ENCODE assay signal across 2 cellular contexts in genomic region chr15:64095431-64095794, GRCh38.
TF ChIP-seq lines count a peak whose summit lies in the region.

No MANE protein-coding gene starts in this region.

TF ChIP-seq in SK-N-SH, 30 proteins besides CTCF, POLR2A, EP300 and RAD21 (continued from another document):
- TF ChIP-seq REST (IDR thresholded peaks at IDR 0.05; ENCODE audit: low read depth, low read length), result no peak
- TF ChIP-seq RFX5 (IDR thresholded peaks at IDR 0.05; ENCODE audit: low read length), result no peak
- no peak for TF ChIP-seq GABPA (IDR thresholded peaks at IDR 0.05; ENCODE audit: low read depth)
- no peak for TF ChIP-seq NFIC (IDR thresholded peaks at IDR 0.05; ENCODE audit: borderline replicate concordance)
- no peak for TF ChIP-seq ZBTB33 (IDR thresholded peaks at IDR 0.05; ENCODE audit: borderline replicate concordance, low read depth)
- no peak for TF ChIP-seq NRF1 (IDR thresholded peaks at IDR 0.05; ENCODE audit: low read depth, low read length)
- no peak for TF ChIP-seq FOXM1 (IDR thresholded peaks at IDR 0.05; ENCODE audit: low read depth)
- no peak for TF ChIP-seq RCOR1 (IDR thresholded peaks at IDR 0.05; ENCODE audit: low read length)
- no peak for TF ChIP-seq FOXJ3 (CRISPR knock-in tag; IDR thresholded peaks at IDR 0.05)
- TF ChIP-seq USF2 (IDR thresholded peaks at IDR 0.05; ENCODE audit: borderline replicate concordance, low read depth, low read length), result no peak
- TF ChIP-seq, protein P1, sequence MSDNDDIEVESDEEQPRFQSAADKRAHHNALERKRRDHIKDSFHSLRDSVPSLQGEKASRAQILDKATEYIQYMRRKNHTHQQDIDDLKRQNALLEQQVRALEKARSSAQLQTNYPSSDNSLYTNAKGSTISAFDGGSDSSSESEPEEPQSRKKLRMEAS (IDR thresholded peaks at IDR 0.05; ENCODE audit: low read depth), result no peak
- no peak for TF ChIP-seq SIN3A (IDR thresholded peaks at IDR 0.05; ENCODE audit: borderline replicate concordance, low read depth, low read length)
- no peak for TF ChIP-seq MXI1 (IDR thresholded peaks at IDR 0.05; ENCODE audit: low read depth, low read length)
- no peak for TF ChIP-seq SMC3 (IDR thresholded peaks at IDR 0.05; ENCODE audit: low read depth, low read length)

TF ChIP-seq in SK-N-SH treated with all-trans-retinoic acid at 6 μM for 48 hours, 23 proteins besides CTCF, POLR2A, EP300 and RAD21 (continued from another document):
- TF ChIP-seq, protein P2, sequence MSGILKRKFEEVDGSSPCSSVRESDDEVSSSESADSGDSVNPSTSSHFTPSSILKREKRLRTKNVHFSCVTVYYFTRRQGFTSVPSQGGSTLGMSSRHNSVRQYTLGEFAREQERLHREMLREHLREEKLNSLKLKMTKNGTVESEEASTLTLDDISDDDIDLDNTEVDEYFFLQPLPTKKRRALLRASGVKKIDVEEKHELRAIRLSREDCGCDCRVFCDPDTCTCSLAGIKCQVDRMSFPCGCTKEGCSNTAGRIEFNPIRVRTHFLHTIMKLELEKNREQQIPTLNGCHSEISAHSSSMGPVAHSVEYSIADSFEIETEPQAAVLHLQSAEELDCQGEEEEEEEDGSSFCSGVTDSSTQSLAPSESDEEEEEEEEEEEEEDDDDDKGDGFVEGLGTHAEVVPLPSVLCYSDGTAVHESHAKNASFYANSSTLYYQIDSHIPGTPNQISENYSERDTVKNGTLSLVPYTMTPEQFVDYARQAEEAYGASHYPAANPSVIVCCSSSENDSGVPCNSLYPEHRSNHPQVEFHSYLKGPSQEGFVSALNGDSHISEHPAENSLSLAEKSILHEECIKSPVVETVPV (CRISPR knock-in tag; IDR thresholded peaks at IDR 0.05), result no peak
- TF ChIP-seq RARB (CRISPR knock-in tag; IDR thresholded peaks at IDR 0.05) (no peak), PPARA (CRISPR knock-in tag; IDR thresholded peaks at IDR 0.05; ENCODE audit: borderline replicate concordance) (no peak), ESRRG (CRISPR knock-in tag; IDR thresholded peaks at IDR 0.05) (no peak), ZC3H10 (CRISPR knock-in tag; IDR thresholded peaks at IDR 0.05) (no peak), ZFP30 (CRISPR knock-in tag; IDR thresholded peaks at IDR 0.05) (no peak), ZNF565 (CRISPR knock-in tag; conservative IDR thresholded peaks at IDR 0.05; ENCODE audit: low read depth) (no peak), SNAI2 (CRISPR knock-in tag; IDR thresholded peaks at IDR 0.05) (no peak), CSDC2 (CRISPR knock-in tag; IDR thresholded peaks at IDR 0.05) (no peak), ZNF8 (CRISPR knock-in tag; IDR thresholded peaks at IDR 0.05) (no peak)
